9 cellular contexts compared by ENCODE assay signal in genomic region chr7:93622036-93622714, GRCh38. TPM values are rescaled to one million over a fixed set of nuclear protein-coding genes. Genes with fewer than 3 reads are reported as not detected.
DNase-seq lines count a peak whose midpoint lies in the region; ATAC-seq, FAIRE-seq and TF ChIP-seq lines count a peak whose summit lies in the region.
"Had no signal": no experiment of that assay in that cellular context is flagged by ENCODE, and none has a peak within 500 bp of the region (broad histone marks: within the 10 kb centered on the region; RNA-seq: fewer than 3 reads in every experiment).

No MANE protein-coding gene starts in this region.

- H2AFZ ChIP-seq in fibroblast of lung (ENCODE audit: low read length) = no peak overlapping the region

- POLR2A ChIA-PET in CD8-positive, alpha-beta T cell (lab: Charles Lee) = interaction anchor here (1.5 kb wide), 1 partner anchor 10 kb away, joined by 3 read pairs; no protein-coding TSS in a partner anchor
- POLR2A ChIA-PET in CD8-positive, alpha-beta memory T cell (lab: Charles Lee) = no interaction called here

- H3K4me3 Mint-ChIP-seq in CD8-positive, alpha-beta T cell = no peak overlapping the region
- H3K4me3 Mint-ChIP-seq in CD8-positive, alpha-beta memory T cell = no peak overlapping the region

- H3K27me3 ChIP-seq in HAP-1 (ENCODE audit: low read depth) = no peaks in the 10 kb centered on the region
- no peaks in the 10 kb centered on the region for H3K27me3 ChIP-seq in fibroblast of lung (ENCODE audit: control insufficient read depth, insufficient read depth, low read length)
- no peaks in the 10 kb centered on the region for H3K27me3 ChIP-seq in CD8-positive, alpha-beta T cell (ENCODE audit: insufficient read depth, low read length)
- H3K27me3 ChIP-seq in CD8-positive, alpha-beta memory T cell (ENCODE audit: insufficient read depth, low read length, poor library complexity, severe bottlenecking) = no peaks in the 10 kb centered on the region

- no peaks in the 10 kb centered on the region for H3K27me3 Mint-ChIP-seq in CD8-positive, alpha-beta T cell (ENCODE audit: low read depth)
- H3K27me3 Mint-ChIP-seq in CD8-positive, alpha-beta memory T cell = no peaks in the 10 kb centered on the region

- no peak overlapping the region for H3K9ac ChIP-seq in fibroblast of lung (ENCODE audit: insufficient read depth, low read length)

- intact Hi-C loops in CD8-positive, alpha-beta T cell (cut with DNase I, micrococcal nuclease) = no loop called here

- DNase-seq in AG10803 (ENCODE audit: low read depth) (peak; percentile 22), HAP-1 (ENCODE audit: low spot score in 2 of 2) (peak; percentile 41 to 70), NCI-H748 (lab: John Stamatoyannopoulos, UW; ENCODE audit: unreplicated experiment) (peak; percentile 53), fibroblast of lung (ENCODE audit: low read depth in 2 of 2) (peak; percentile 4 to 23), urothelium cell line (ENCODE audit: low spot score) (peak; percentile 80)
- no peak for DNase-seq in CD8-positive, alpha-beta T cell
- no peak for DNase-seq in CD8-positive, alpha-beta memory T cell
- no peak for DNase-seq in activated CD4-positive, CD25-positive, alpha-beta regulatory T cell treated with anti-CD3 and anti-CD28 coated beads, Interleukin-2, amount 50 U/mL, for 72 hours

- no peak overlapping the region for H3K4me2 ChIP-seq in fibroblast of lung (ENCODE audit: extremely low read depth, insufficient read depth, low read length)

- CTCF ChIA-PET in CD8-positive, alpha-beta T cell (lab: Charles Lee) = interaction anchor here (0.9 to 1.4 kb wide), 2 partner anchors 10 to 466 kb away, joined by 3 to 4 read pairs; no protein-coding TSS in a partner anchor
- CTCF ChIA-PET in CD8-positive, alpha-beta memory T cell (lab: Charles Lee) = no interaction called here

- no peaks in the 10 kb centered on the region for H4K20me1 ChIP-seq in fibroblast of lung (ENCODE audit: control insufficient read depth, extremely low read depth, insufficient read depth, low read length)

- H3K79me2 ChIP-seq in fibroblast of lung (ENCODE audit: control insufficient read depth, insufficient read depth, low read length) = no peaks in the 10 kb centered on the region

- TF ChIP-seq CTCF in AG10803 (conservative IDR thresholded peaks at IDR 0.05; ENCODE audit: low read length) (peak; percentile 59), fibroblast of lung (conservative IDR thresholded peaks at IDR 0.05 in 1 of 2, IDR thresholded peaks at IDR 0.05 in 1 of 2; ENCODE audit: low read depth in 1 of 2, low read length in 2 of 2) (peak; percentile 18 to 34)
- TF ChIP-seq CTCF in CD8-positive, alpha-beta T cell (IDR thresholded peaks at IDR 0.05) = no peak

- H3K4me1 Mint-ChIP-seq in CD8-positive, alpha-beta T cell (ENCODE audit: low read depth) = no peaks in the 10 kb centered on the region
- H3K4me1 Mint-ChIP-seq in CD8-positive, alpha-beta memory T cell = no peaks in the 10 kb centered on the region

- FAIRE-seq in urothelium cell line (lab: Jason Lieb, UNC) = peak; percentile 95

- in situ Hi-C loops in HAP-1 (cut with MboI; ENCODE audit: low sequenced_read_pairs) = no loop called here

- H3K27ac Mint-ChIP-seq in CD8-positive, alpha-beta T cell = no peak overlapping the region
- H3K27ac Mint-ChIP-seq in CD8-positive, alpha-beta memory T cell = no peak overlapping the region

- H3K9me3 ChIP-seq in HAP-1 = no peaks in the 10 kb centered on the region
- H3K9me3 ChIP-seq in fibroblast of lung (ENCODE audit: control insufficient read depth, insufficient read depth, low read depth, low read length) = no peaks in the 10 kb centered on the region
- H3K9me3 ChIP-seq in CD8-positive, alpha-beta T cell (ENCODE audit: low read length) = no peaks in the 10 kb centered on the region
- H3K9me3 ChIP-seq in CD8-positive, alpha-beta memory T cell (ENCODE audit: low read length) = no peaks in the 10 kb centered on the region

- no peaks in the 10 kb centered on the region for H3K36me3 ChIP-seq in HAP-1 (replicated peaks)
- H3K36me3 ChIP-seq in fibroblast of lung (ENCODE audit: control insufficient read depth, insufficient read depth, low read length) = no peaks in the 10 kb centered on the region
- H3K36me3 ChIP-seq in CD8-positive, alpha-beta T cell (ENCODE audit: insufficient read depth, low read length) = no peaks in the 10 kb centered on the region
- no peaks in the 10 kb centered on the region for H3K36me3 ChIP-seq in CD8-positive, alpha-beta memory T cell (ENCODE audit: insufficient read depth, low read length)

- H3K4me3 ChIP-seq in AG10803 (ENCODE audit: low read length) (no peak overlapping the region), HAP-1 (no peak overlapping the region), fibroblast of lung (replicated peaks in 1 of 4; ENCODE audit: control extremely low read depth in 1 of 4, insufficient read depth in 1 of 4, low read depth in 3 of 4, low read length in 4 of 4) (no peak overlapping the region)
- H3K4me3 ChIP-seq in CD8-positive, alpha-beta T cell (ENCODE audit: low read depth, low read length) = no peak overlapping the region
- H3K4me3 ChIP-seq in CD8-positive, alpha-beta memory T cell (ENCODE audit: low read length) = no peak overlapping the region

- ATAC-seq in CD8-positive, alpha-beta T cell = no peak

- no peaks in the 10 kb centered on the region for H3K9me3 Mint-ChIP-seq in CD8-positive, alpha-beta T cell
- peaks cover 0 to 3% (median 2%) of the 10 kb centered on the region in 5 donors for H3K9me3 Mint-ChIP-seq in CD8-positive, alpha-beta memory T cell

- no peak overlapping the region for H3K27ac ChIP-seq in fibroblast of lung (ENCODE audit: insufficient read depth, low read length)
- no peak overlapping the region for H3K27ac ChIP-seq in CD8-positive, alpha-beta T cell (ENCODE audit: low read depth, low read length)
- H3K27ac ChIP-seq in CD8-positive, alpha-beta memory T cell (ENCODE audit: low read depth, low read length) = no peak overlapping the region

- H3K36me3 Mint-ChIP-seq in CD8-positive, alpha-beta T cell = no peaks in the 10 kb centered on the region
- no peaks in the 10 kb centered on the region for H3K36me3 Mint-ChIP-seq in CD8-positive, alpha-beta memory T cell

- no peaks in the 10 kb centered on the region for H3K4me1 ChIP-seq in HAP-1
- no peaks in the 10 kb centered on the region for H3K4me1 ChIP-seq in fibroblast of lung (ENCODE audit: control insufficient read depth, extremely low read depth, insufficient read depth, low read length)
- H3K4me1 ChIP-seq in CD8-positive, alpha-beta T cell (ENCODE audit: insufficient read depth, low read length) = no peaks in the 10 kb centered on the region
- no peaks in the 10 kb centered on the region for H3K4me1 ChIP-seq in CD8-positive, alpha-beta memory T cell (ENCODE audit: insufficient read depth, low read length)

RNA-seq across cellular contexts. Expression of gene CALCR, which starts 47.7 kb away (rescaled TPM):
- not detected in 2 replicates for total RNA-seq in fibroblast of lung
- polyA plus RNA-seq in fibroblast of lung = not detected in 2 replicates
- polyA plus RNA-seq in fibroblast of lung (2012) = not detected in 2 replicates
- not detected in 2 replicates for polyA minus RNA-seq in fibroblast of lung (ENCODE audit: low replicate concordance)
- total RNA-seq in CD8-positive, alpha-beta T cell = not detected
- total RNA-seq in CD8-positive, alpha-beta memory T cell = not detected
- not detected for polyA plus RNA-seq in CD8-positive, alpha-beta memory T cell
- total RNA-seq: temporal lobe had no signal

Comparison
In these comparisons a context has a peak if more than half of its experiments do, and no peak if none do; other contexts are left out.
1. DNase-seq: peak in AG10803 (single experiment), HAP-1 (2 of 2), NCI-H748 (single experiment), fibroblast of lung (2 of 2) and urothelium cell line (single experiment); none in CD8-positive, alpha-beta T cell (0 of 7), CD8-positive, alpha-beta memory T cell (0 of 5) and activated CD4-positive, CD25-positive, alpha-beta regulatory T cell treated with anti-CD3 and anti-CD28 coated beads, Interleukin-2, amount 50 U/mL, for 72 hours (single experiment).